Comparison of ENCODE assay signal across 10 cellular contexts in genomic region chr18:23260932-23261590, GRCh38.
DNase-seq lines count a peak whose midpoint lies in the region; ATAC-seq and TF ChIP-seq lines count a peak whose summit lies in the region.
"Had no signal": no experiment of that assay in that cellular context is flagged by ENCODE, and none has a peak within 500 bp of the region (broad histone marks: within the 10 kb centered on the region; RNA-seq: fewer than 3 reads in every experiment).

No MANE protein-coding gene starts in this region.

- H3K27ac ChIP-seq in mesodermal cell (ENCODE audit: low read depth, low read length, severe bottlenecking) (peak overlapping the region; percentile 98), upper lobe of right lung (peak overlapping the region; percentile 89)

- WGBS in mesodermal cell (ENCODE audit: insufficient coverage in 2 of 2), 2 experiments: 93 to 96% methylated on average over 3 to 7 of the region's 7 CpGs

- ATAC-seq in activated naive CD8-positive, alpha-beta T cell treated with anti-CD3 and anti-CD28 coated beads, Interleukin-2, amount 10 ng/mL, durations not matched to agents 7 days and 5 days (ENCODE audit: low read depth): peak; percentile 14
- no peak for ATAC-seq in activated B cell treated with CpG ODN at 0.5 μM for 24 hours (ENCODE audit: low read depth)
- no peak for ATAC-seq in upper lobe of right lung
- no peak for ATAC-seq in HG03095 (IDR thresholded peaks at IDR 0.05; ENCODE audit: unreplicated experiment)
- no peak for ATAC-seq in GM21515 (IDR thresholded peaks at IDR 0.05; ENCODE audit: unreplicated experiment)

- H3K27ac Mint-ChIP-seq in activated naive CD8-positive, alpha-beta T cell treated with anti-CD3 and anti-CD28 coated beads, Interleukin-2, amount 10 ng/mL, durations not matched to agents 7 days and 5 days: no peak overlapping the region
- H3K27ac Mint-ChIP-seq in activated naive CD8-positive, alpha-beta T cell treated with anti-CD3 and anti-CD28 coated beads for 36 hours: no peak overlapping the region
- H3K27ac Mint-ChIP-seq in activated B cell treated with CpG ODN at 0.5 μM for 24 hours: peak overlapping the region; percentile 79

- CTCF ChIA-PET in activated B cell treated with CpG ODN at 0.5 μM for 24 hours (lab: Charles Lee): interaction anchor here (1.9 kb wide), 1 partner anchor 29 kb away, joined by 5 read pairs; no protein-coding TSS in a partner anchor

- H3K4me3 ChIP-seq in mesodermal cell (ENCODE audit: extremely low read depth, insufficient read depth, low read length, poor library complexity, severe bottlenecking) (no peak overlapping the region), upper lobe of right lung (peak overlapping the region; percentile 4)

- peaks cover 2% of the 10 kb centered on the region for H3K36me3 Mint-ChIP-seq in activated naive CD8-positive, alpha-beta T cell treated with anti-CD3 and anti-CD28 coated beads, Interleukin-2, amount 10 ng/mL, durations not matched to agents 7 days and 5 days
- no peaks in the 10 kb centered on the region for H3K36me3 Mint-ChIP-seq in activated naive CD8-positive, alpha-beta T cell treated with anti-CD3 and anti-CD28 coated beads for 36 hours
- peaks cover 5% of the 10 kb centered on the region for H3K36me3 Mint-ChIP-seq in activated B cell treated with CpG ODN at 0.5 μM for 24 hours (ENCODE audit: low read depth)

- H3K4me3 Mint-ChIP-seq in activated naive CD8-positive, alpha-beta T cell treated with anti-CD3 and anti-CD28 coated beads, Interleukin-2, amount 10 ng/mL, durations not matched to agents 7 days and 5 days: no peak overlapping the region
- no peak overlapping the region for H3K4me3 Mint-ChIP-seq in activated naive CD8-positive, alpha-beta T cell treated with anti-CD3 and anti-CD28 coated beads for 36 hours
- H3K4me3 Mint-ChIP-seq in activated B cell treated with CpG ODN at 0.5 μM for 24 hours: peak overlapping the region; percentile 76

- intact Hi-C loops in activated B cell treated with CpG ODN at 0.5 μM for 24 hours (cut with micrococcal nuclease): no loop called here
- intact Hi-C loops in upper lobe of right lung (cut with DNase I): no loop called here

- H3K27me3 Mint-ChIP-seq in activated naive CD8-positive, alpha-beta T cell treated with anti-CD3 and anti-CD28 coated beads, Interleukin-2, amount 10 ng/mL, durations not matched to agents 7 days and 5 days: no peaks in the 10 kb centered on the region
- H3K27me3 Mint-ChIP-seq in activated naive CD8-positive, alpha-beta T cell treated with anti-CD3 and anti-CD28 coated beads for 36 hours: no peaks in the 10 kb centered on the region
- no peaks in the 10 kb centered on the region for H3K27me3 Mint-ChIP-seq in activated B cell treated with CpG ODN at 0.5 μM for 24 hours

- no peaks in the 10 kb centered on the region for H3K9me3 ChIP-seq in mesodermal cell (ENCODE audit: control insufficient read depth, low read length)
- no peaks in the 10 kb centered on the region for H3K9me3 ChIP-seq in upper lobe of right lung
- H3K9me3 ChIP-seq: heart left ventricle, tibial nerve had no signal

- DNase-seq in activated naive CD8-positive, alpha-beta T cell treated with anti-CD3 and anti-CD28 coated beads, Interleukin-2, amount 10 ng/mL, durations not matched to agents 7 days and 5 days: no peak
- no peak for DNase-seq in activated naive CD8-positive, alpha-beta T cell treated with anti-CD3 and anti-CD28 coated beads for 36 hours
- DNase-seq in activated B cell treated with CpG ODN at 0.5 μM for 24 hours (no peak), upper lobe of right lung (no peak)
- no peak for DNase-seq in stimulated activated CD4-positive, alpha-beta T cell treated with anti-CD3 and anti-CD28 coated beads, Interleukin-15, amount 100 ng/mL, for 24 hours

- peaks cover 30% of the 10 kb centered on the region for H3K4me1 Mint-ChIP-seq in activated naive CD8-positive, alpha-beta T cell treated with anti-CD3 and anti-CD28 coated beads, Interleukin-2, amount 10 ng/mL, durations not matched to agents 7 days and 5 days
- peaks cover 33% of the 10 kb centered on the region for H3K4me1 Mint-ChIP-seq in activated naive CD8-positive, alpha-beta T cell treated with anti-CD3 and anti-CD28 coated beads for 36 hours
- H3K4me1 Mint-ChIP-seq in activated B cell treated with CpG ODN at 0.5 μM for 24 hours: peaks cover 46% of the 10 kb centered on the region

- peaks cover 2% of the 10 kb centered on the region for H3K9me3 Mint-ChIP-seq in activated naive CD8-positive, alpha-beta T cell treated with anti-CD3 and anti-CD28 coated beads, Interleukin-2, amount 10 ng/mL, durations not matched to agents 7 days and 5 days
- H3K9me3 Mint-ChIP-seq in activated naive CD8-positive, alpha-beta T cell treated with anti-CD3 and anti-CD28 coated beads for 36 hours: no peaks in the 10 kb centered on the region
- no peaks in the 10 kb centered on the region for H3K9me3 Mint-ChIP-seq in activated B cell treated with CpG ODN at 0.5 μM for 24 hours

- H3K27me3 ChIP-seq in upper lobe of right lung: no peaks in the 10 kb centered on the region
- H3K27me3 ChIP-seq: heart left ventricle, tibial nerve had no signal

- POLR2A ChIA-PET in activated naive CD8-positive, alpha-beta T cell treated with anti-CD3 and anti-CD28 coated beads, Interleukin-2, amount 10 ng/mL, durations not matched to agents 7 days and 5 days (lab: Charles Lee): interaction anchor here (0.6 to 0.7 kb wide), 2 partner anchors 24 to 136 kb away, joined by 3 read pairs; no protein-coding TSS in a partner anchor
- POLR2A ChIA-PET in activated B cell treated with CpG ODN at 0.5 μM for 24 hours (lab: Charles Lee): interaction anchor here (0.6 to 3.7 kb wide), 9 partner anchors 9 to 1624 kb away, joined by 3 to 23 read pairs (median 4); no protein-coding TSS in a partner anchor

- H3K36me3 ChIP-seq in mesodermal cell (ENCODE audit: control insufficient read depth, insufficient read depth, low read length) (peaks cover 8% of the 10 kb centered on the region), upper lobe of right lung (no peaks in the 10 kb centered on the region)
- H3K36me3 ChIP-seq: heart left ventricle had no signal

- peaks cover 43% of the 10 kb centered on the region for H3K4me1 ChIP-seq in mesodermal cell (ENCODE audit: control insufficient read depth, insufficient read depth, low read length, poor library complexity, severe bottlenecking)
- peaks cover 44% of the 10 kb centered on the region for H3K4me1 ChIP-seq in upper lobe of right lung

- no peak for TF ChIP-seq CTCF in activated B cell treated with CpG ODN at 0.5 μM for 24 hours (IDR thresholded peaks at IDR 0.05)
- no peak for TF ChIP-seq CTCF in upper lobe of right lung (IDR thresholded peaks at IDR 0.05)
